14 cellular contexts compared by ENCODE assay signal in the genomic region with DNA sequence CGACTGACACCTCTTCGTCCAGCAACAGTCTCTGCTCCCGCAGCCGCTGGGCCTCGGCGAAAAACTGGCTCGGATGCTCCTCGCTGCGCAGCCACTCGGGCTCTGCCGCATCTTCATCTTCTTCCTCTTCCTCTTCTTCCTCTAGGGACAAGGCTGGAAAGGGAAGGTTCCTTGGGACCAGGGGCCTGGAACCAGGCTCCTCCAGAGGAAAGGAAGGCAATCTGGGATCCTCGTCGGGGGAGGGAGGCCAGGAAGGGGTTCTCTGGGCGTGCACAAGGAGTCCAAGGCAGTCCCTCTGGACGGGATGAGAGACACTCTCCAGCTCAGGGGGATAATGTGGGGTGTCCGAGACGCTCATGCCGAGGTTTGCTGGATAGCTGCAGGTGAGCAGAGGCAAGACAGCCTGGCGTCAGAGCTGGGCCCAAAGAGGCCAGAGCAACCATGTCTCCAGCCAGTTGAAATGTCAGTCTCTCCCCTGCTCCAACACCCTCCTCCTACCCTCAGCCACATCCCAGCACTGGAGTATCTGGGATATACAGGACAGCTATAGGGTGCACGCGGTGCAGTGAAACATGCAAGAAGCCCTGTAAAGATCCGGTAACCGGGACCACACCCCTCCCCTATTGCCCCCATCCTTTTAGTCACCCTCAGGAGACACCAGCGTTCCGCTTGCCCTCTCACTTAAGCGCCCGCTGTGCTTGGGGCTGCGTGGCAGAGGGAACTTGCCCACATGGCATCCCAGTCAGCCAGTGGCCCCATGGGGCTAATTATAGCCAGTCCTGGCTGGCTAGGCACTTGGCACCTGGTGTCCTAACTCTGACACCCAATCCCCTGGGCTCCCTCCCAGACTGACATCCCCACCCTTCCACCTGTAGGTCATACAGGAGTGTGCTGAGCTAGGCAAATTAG. TPM values are rescaled to one million over a fixed set of nuclear protein-coding genes. Genes with fewer than 3 reads are reported as not detected.
DNase-seq lines count a peak whose midpoint lies in the region; ATAC-seq and TF ChIP-seq lines count a peak whose summit lies in the region.
"Had no signal": no experiment of that assay in that cellular context is flagged by ENCODE, and none has a peak within 500 bp of the region (broad histone marks: within the 10 kb centered on the region; RNA-seq: fewer than 3 reads in every experiment).

A gene with protein sequence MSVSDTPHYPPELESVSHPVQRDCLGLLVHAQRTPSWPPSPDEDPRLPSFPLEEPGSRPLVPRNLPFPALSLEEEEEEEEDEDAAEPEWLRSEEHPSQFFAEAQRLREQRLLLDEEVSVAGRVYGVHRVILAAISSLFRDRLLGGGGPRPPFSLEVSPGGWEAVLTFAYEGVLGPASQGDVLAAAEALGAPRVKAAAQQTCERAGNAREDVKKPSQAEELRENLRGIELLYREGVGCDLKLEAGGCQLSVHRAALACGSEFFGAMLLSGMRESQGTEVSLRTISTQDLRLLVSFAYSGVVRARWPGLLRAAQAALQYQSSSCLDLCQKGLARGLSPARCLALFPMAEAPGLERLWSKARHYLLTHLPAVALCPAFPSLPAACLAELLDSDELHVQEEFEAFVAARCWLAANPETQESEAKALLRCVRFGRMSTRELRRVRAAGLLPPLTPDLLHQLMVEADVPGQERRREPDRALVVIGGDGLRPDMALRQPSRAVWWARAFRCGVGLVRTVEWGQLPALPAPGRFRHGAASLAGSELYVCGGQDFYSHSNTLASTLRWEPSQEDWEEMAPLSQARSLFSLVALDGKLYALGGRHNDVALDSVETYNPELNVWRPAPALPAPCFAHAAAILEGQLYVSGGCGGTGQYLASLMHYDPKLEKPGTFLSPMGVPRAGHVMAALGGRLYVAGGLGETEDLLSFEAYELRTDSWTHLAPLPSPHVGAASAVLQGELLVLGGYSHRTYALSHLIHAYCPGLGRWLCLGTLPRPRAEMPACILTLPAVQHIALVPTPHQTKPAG (minus strand): TSS at position 713 of the 909 bp plus-strand sequence. CDS start 355 bp downstream, at position 358.

- no peaks in the 10 kb centered on the region for H3K9me3 Mint-ChIP-seq in nephron progenitor cell

- no peaks in the 10 kb centered on the region for H3K36me3 ChIP-seq in esophagus squamous epithelium
- H3K36me3 ChIP-seq in upper lobe of right lung, result no peaks in the 10 kb centered on the region

- ATAC-seq in upper lobe of right lung, result no peak
- no peak for ATAC-seq in GM21515 (IDR thresholded peaks at IDR 0.05; ENCODE audit: unreplicated experiment)
- ATAC-seq: HCT116 had no signal

- no peaks in the 10 kb centered on the region for H3K36me3 Mint-ChIP-seq in nephron progenitor cell (ENCODE audit: low read depth)

- peaks cover 26% of the 10 kb centered on the region for H3K27me3 Mint-ChIP-seq in nephron progenitor cell (ENCODE audit: low read depth, poor library complexity)

- DNase-seq in NCI-H1417 (lab: John Stamatoyannopoulos, UW) (peak; percentile 25 to 66 (median 56)), NCI-H1417 treated with DMSO at 0.1 percent for 48 hours (lab: John Stamatoyannopoulos, UW) (no peak), esophagus squamous epithelium (lab: John Stamatoyannopoulos, UW) (no peak), nephron progenitor cell (no peak), upper lobe of right lung (no peak), AML-193 (lab: John Stamatoyannopoulos, UW) (no peak), NCI-H345 (lab: John Stamatoyannopoulos, UW) (no peak)
- DNase-seq: stimulated activated CD4-positive, alpha-beta T cell treated with anti-CD3 and anti-CD28 coated beads, Interleukin-4, amount 100 ng/mL, for 24 hours had no signal

- no peak for TF ChIP-seq CTCF in esophagus squamous epithelium (IDR thresholded peaks at IDR 0.05)
- TF ChIP-seq CTCF in nephron progenitor cell (IDR thresholded peaks at IDR 0.05), result no peak
- TF ChIP-seq CTCF in upper lobe of right lung (IDR thresholded peaks at IDR 0.05), result no peak

- H3K27me3 ChIP-seq in esophagus squamous epithelium, result peaks cover 0 to 27% (median 0%) of the 10 kb centered on the region in 4 donors
- H3K27me3 ChIP-seq in upper lobe of right lung, result no peaks in the 10 kb centered on the region

- 75 to 95% methylated on average over 6 to 16 of the region's 28 CpGs for WGBS in esophagus squamous epithelium, 2 donors

- intact Hi-C loops in esophagus squamous epithelium (cut with DNase I), result no loop called here
- intact Hi-C loops in upper lobe of right lung (cut with DNase I), result no loop called here

- H3K27ac ChIP-seq in esophagus squamous epithelium (peak within 1 kb of the TSS in 3 of 4 donors; percentile 62 to 69 (median 69)), upper lobe of right lung (peak within 1 kb of the TSS; percentile 61)
- H3K27ac ChIP-seq: 22Rv1 had no signal

- no peak for TF ChIP-seq POLR2A in esophagus squamous epithelium (IDR thresholded peaks at IDR 0.05)

- H3K4me3 ChIP-seq in esophagus squamous epithelium (peak within 1 kb of the TSS in 3 of 4 donors; percentile 34 to 54 (median 39)), upper lobe of right lung (peak within 1 kb of the TSS; percentile 22)

- peaks cover 11% of the 10 kb centered on the region for H3K4me1 Mint-ChIP-seq in nephron progenitor cell

- H3K9me3 ChIP-seq in esophagus squamous epithelium (no peaks in the 10 kb centered on the region), upper lobe of right lung (no peaks in the 10 kb centered on the region)

- H3K4me1 ChIP-seq in esophagus squamous epithelium (peaks cover 0 to 21% (median 0%) of the 10 kb centered on the region in 3 donors), upper lobe of right lung (no peaks in the 10 kb centered on the region)

- H3K4me3 Mint-ChIP-seq in nephron progenitor cell, result peak within 1 kb of the TSS; percentile 68

- H3K27ac Mint-ChIP-seq in nephron progenitor cell, result no peak within 1 kb of the TSS

RNA-seq across cellular contexts. Expression of the gene that starts here (rescaled TPM):
- total RNA-seq in esophagus squamous epithelium, result under 1 TPM in 1 of 4 donors, not detected in 3; 0.57 TPM
- 0.29 TPM for total RNA-seq in upper lobe of right lung
- total RNA-seq: Daoy; M059J; T-helper 1 cell treated with Interleukin-12 subunit alpha and Interleukin-12 subunit beta and Interleukin-4 antibody, amounts not matched to agents 30 ng/mL and 1 ng/mL, for 36 hours had no signal

Comparison
In these comparisons a context has a peak if more than half of its experiments do, and no peak if none do; other contexts are left out.
1. DNase-seq: peak in NCI-H1417 (3 of 3); none in NCI-H1417 treated with DMSO at 0.1 percent for 48 hours (single experiment), esophagus squamous epithelium (single experiment), nephron progenitor cell (single experiment), upper lobe of right lung (single experiment), AML-193 (0 of 2) and NCI-H345 (single experiment).